In genomic region chr1:93749894-93750301, GRCh38 we compare ENCODE assay signal across 10 cellular contexts.
DNase-seq lines count a peak whose midpoint lies in the region; ATAC-seq and TF ChIP-seq lines count a peak whose summit lies in the region.
"Had no signal": no experiment of that assay in that cellular context is flagged by ENCODE, and none has a peak within 500 bp of the region (broad histone marks: within the 10 kb centered on the region; RNA-seq: fewer than 3 reads in every experiment).

No MANE protein-coding gene starts in this region.

- no peak for ATAC-seq in activated CD8-positive, alpha-beta memory T cell treated with anti-CD3 and anti-CD28 coated beads, Interleukin-2, amount 10 ng/mL, durations not matched to agents 7 days and 5 days
- ATAC-seq in GM21717 (IDR thresholded peaks at IDR 0.05; ENCODE audit: unreplicated experiment) (no peak), GM21825 (IDR thresholded peaks at IDR 0.05; ENCODE audit: unreplicated experiment) (no peak), GM18907 (IDR thresholded peaks at IDR 0.05; ENCODE audit: unreplicated experiment) (no peak)
- ATAC-seq: activated T-cell treated with anti-CD3 and anti-CD28 coated beads, Interleukin-2, amount 50 U/mL, for 72 hours had no signal

- H3K4me1 Mint-ChIP-seq in activated CD8-positive, alpha-beta memory T cell treated with anti-CD3 and anti-CD28 coated beads, Interleukin-2, amount 10 ng/mL, durations not matched to agents 7 days and 5 days = peaks cover 44% of the 10 kb centered on the region
- H3K4me1 Mint-ChIP-seq in dendritic cell treated with granulocyte-macrophage colony-stimulating factor and Interleukin-4, amounts not matched to agents 40 ng/mL and 50 ng/mL, for 4 days (ENCODE audit: low read depth) = peaks cover 48% of the 10 kb centered on the region
- peaks cover 23% of the 10 kb centered on the region for H3K4me1 Mint-ChIP-seq in type B pancreatic cell (ENCODE audit: unreplicated experiment)

- H3K9me3 Mint-ChIP-seq in activated CD8-positive, alpha-beta memory T cell treated with anti-CD3 and anti-CD28 coated beads, Interleukin-2, amount 10 ng/mL, durations not matched to agents 7 days and 5 days (ENCODE audit: low read depth) = peaks cover 3% of the 10 kb centered on the region
- peaks cover 13% of the 10 kb centered on the region for H3K9me3 Mint-ChIP-seq in dendritic cell treated with granulocyte-macrophage colony-stimulating factor and Interleukin-4, amounts not matched to agents 40 ng/mL and 50 ng/mL, for 4 days
- H3K9me3 Mint-ChIP-seq in type B pancreatic cell = peaks cover 11% of the 10 kb centered on the region

- CTCF ChIA-PET in activated CD8-positive, alpha-beta memory T cell treated with anti-CD3 and anti-CD28 coated beads, Interleukin-2, amount 10 ng/mL, durations not matched to agents 7 days and 5 days (lab: Charles Lee) = interaction anchor here (0.9 to 1.6 kb wide), 2 partner anchors 9 to 62 kb away, joined by 3 to 4 read pairs; no protein-coding TSS in a partner anchor

- H3K4me3 Mint-ChIP-seq in activated CD8-positive, alpha-beta memory T cell treated with anti-CD3 and anti-CD28 coated beads, Interleukin-2, amount 10 ng/mL, durations not matched to agents 7 days and 5 days = no peak overlapping the region
- H3K4me3 Mint-ChIP-seq in dendritic cell treated with granulocyte-macrophage colony-stimulating factor and Interleukin-4, amounts not matched to agents 40 ng/mL and 50 ng/mL, for 4 days = no peak overlapping the region
- H3K4me3 Mint-ChIP-seq in type B pancreatic cell = no peak overlapping the region
- H3K4me3 Mint-ChIP-seq: activated T-cell treated with anti-CD3 and anti-CD28 coated beads, Interleukin-2, amount 50 U/mL, for 72 hours; CD4-positive, CD25-positive, alpha-beta regulatory T cell had no signal

- no peak for DNase-seq in activated CD8-positive, alpha-beta memory T cell treated with anti-CD3 and anti-CD28 coated beads, Interleukin-2, amount 10 ng/mL, durations not matched to agents 7 days and 5 days
- no peak for DNase-seq in activated CD8-positive, alpha-beta memory T cell treated with anti-CD3 and anti-CD28 coated beads, Interleukin-2, amount 50 U/mL, for 48 hours
- DNase-seq in NCI-H1105 (lab: John Stamatoyannopoulos, UW) (peak; percentile 18), type B pancreatic cell (ENCODE audit: extremely low spot score, unreplicated experiment) (no peak)
- DNase-seq: activated T-cell treated with anti-CD3 and anti-CD28 coated beads, Interleukin-2, amount 50 U/mL, for 72 hours had no signal

- peak; percentile 32 for TF ChIP-seq CTCF in type B pancreatic cell (conservative IDR thresholded peaks at IDR 0.05)

- intact Hi-C loops in dendritic cell treated with granulocyte-macrophage colony-stimulating factor and Interleukin-4, amounts not matched to agents 40 ng/mL and 50 ng/mL, for 4 days (cut with micrococcal nuclease) = loop anchor here (5.0 to 10.0 kb wide), 2 partner anchors 55 to 73 kb away; no protein-coding TSS in a partner anchor

- peaks cover 10% of the 10 kb centered on the region for H3K36me3 Mint-ChIP-seq in activated CD8-positive, alpha-beta memory T cell treated with anti-CD3 and anti-CD28 coated beads, Interleukin-2, amount 10 ng/mL, durations not matched to agents 7 days and 5 days
- H3K36me3 Mint-ChIP-seq in dendritic cell treated with granulocyte-macrophage colony-stimulating factor and Interleukin-4, amounts not matched to agents 40 ng/mL and 50 ng/mL, for 4 days (ENCODE audit: low read depth) = no peaks in the 10 kb centered on the region
- H3K36me3 Mint-ChIP-seq in type B pancreatic cell = no peaks in the 10 kb centered on the region
- H3K36me3 Mint-ChIP-seq: CD4-positive, CD25-positive, alpha-beta regulatory T cell had no signal

- H3K27ac Mint-ChIP-seq in activated CD8-positive, alpha-beta memory T cell treated with anti-CD3 and anti-CD28 coated beads, Interleukin-2, amount 10 ng/mL, durations not matched to agents 7 days and 5 days = peak overlapping the region; percentile 29
- peak overlapping the region; percentile 82 for H3K27ac Mint-ChIP-seq in dendritic cell treated with granulocyte-macrophage colony-stimulating factor and Interleukin-4, amounts not matched to agents 40 ng/mL and 50 ng/mL, for 4 days
- peak overlapping the region; percentile 37 for H3K27ac Mint-ChIP-seq in type B pancreatic cell
- H3K27ac Mint-ChIP-seq: activated T-cell treated with anti-CD3 and anti-CD28 coated beads, Interleukin-2, amount 50 U/mL, for 72 hours had no signal

- peaks cover 13% of the 10 kb centered on the region for H3K27me3 Mint-ChIP-seq in activated CD8-positive, alpha-beta memory T cell treated with anti-CD3 and anti-CD28 coated beads, Interleukin-2, amount 10 ng/mL, durations not matched to agents 7 days and 5 days
- peaks cover 9% of the 10 kb centered on the region for H3K27me3 Mint-ChIP-seq in dendritic cell treated with granulocyte-macrophage colony-stimulating factor and Interleukin-4, amounts not matched to agents 40 ng/mL and 50 ng/mL, for 4 days
- H3K27me3 Mint-ChIP-seq in type B pancreatic cell = no peaks in the 10 kb centered on the region

Comparison
In these comparisons a context has a peak if more than half of its experiments do, and no peak if none do; other contexts are left out.
1. H3K27ac Mint-ChIP-seq: peak in every context shown above with its lines; median percentile 82 in dendritic cell treated with granulocyte-macrophage colony-stimulating factor and Interleukin-4, amounts not matched to agents 40 ng/mL and 50 ng/mL, for 4 days; 37 in type B pancreatic cell; 29 in activated CD8-positive, alpha-beta memory T cell treated with anti-CD3 and anti-CD28 coated beads, Interleukin-2, amount 10 ng/mL, durations not matched to agents 7 days and 5 days.